ENCODE assay signal across 13 cellular contexts in the genomic region with DNA sequence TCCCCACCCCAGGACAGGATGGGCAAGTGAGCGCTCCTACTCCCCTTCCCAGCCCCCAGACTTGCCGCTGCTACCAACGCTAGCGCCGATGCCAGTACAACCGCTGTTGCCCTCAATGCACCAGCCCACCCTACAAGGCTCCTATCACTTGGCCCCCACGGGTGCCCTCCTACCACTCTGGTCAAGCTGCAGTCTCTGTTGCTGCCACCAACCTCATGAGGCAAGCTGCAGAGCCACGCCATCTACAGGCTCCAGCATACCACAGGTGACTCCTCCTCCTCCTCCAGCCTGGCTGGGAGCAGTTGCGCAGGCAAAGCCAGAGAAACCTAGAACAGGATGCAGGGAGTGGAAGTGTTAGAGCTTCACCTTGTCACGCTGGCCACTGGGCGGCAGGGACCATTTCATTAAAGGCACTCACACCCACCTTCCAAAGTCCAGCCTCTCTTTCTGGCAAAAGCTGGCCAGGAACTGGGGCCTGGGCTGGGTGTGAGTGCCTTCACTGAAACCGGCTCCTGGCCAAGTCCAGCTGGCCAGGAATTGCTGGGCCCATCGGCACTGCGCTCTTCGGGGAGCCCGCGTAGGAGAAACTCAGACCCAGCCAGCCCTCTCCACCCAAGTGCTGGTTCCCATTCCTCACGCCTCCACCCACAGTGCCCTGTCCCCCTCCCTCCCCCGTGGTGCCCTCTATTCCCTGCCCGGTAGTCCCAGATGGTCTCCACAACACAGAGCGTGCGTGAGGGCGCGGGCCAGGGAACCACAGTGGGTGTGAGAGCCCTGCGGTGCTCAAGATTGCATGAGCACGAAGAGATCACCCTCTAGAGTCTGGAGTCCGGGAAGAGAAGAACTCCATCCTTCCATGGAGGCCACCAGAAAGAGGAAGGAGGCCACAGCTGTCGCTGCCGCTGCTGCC. TPM values are rescaled to one million over a fixed set of nuclear protein-coding genes. Genes with fewer than 3 reads are reported as not detected.
DNase-seq lines count a peak whose midpoint lies in the region; ATAC-seq and TF ChIP-seq lines count a peak whose summit lies in the region.
"Had no signal": no experiment of that assay in that cellular context is flagged by ENCODE, and none has a peak within 500 bp of the region (broad histone marks: within the 10 kb centered on the region; RNA-seq: fewer than 3 reads in every experiment).

No MANE protein-coding gene starts in this region.

- intact Hi-C loops in A673 (cut with micrococcal nuclease; ENCODE audit: unreplicated experiment), result no loop called here
- intact Hi-C loops in right lobe of liver (cut with DNase I), result loop anchor here in 1 of 2 donors (5.0 kb wide), 1 partner anchor 49 kb away; no protein-coding TSS in a partner anchor

- BruUV-seq in A673 (replicated peaks; lab: Mats Ljungman, UMichigan), result no TSS peak

- no peak overlapping the region for H3K4me3 ChIP-seq in A673 (ENCODE audit: low read depth, low read length, poor library complexity, severe bottlenecking)
- H3K4me3 ChIP-seq in right lobe of liver, result peak overlapping the region; percentile 51 to 71 (median 59)

- H3K4me1 ChIP-seq in A673 (ENCODE audit: insufficient read depth, low read length, poor library complexity, severe bottlenecking), result no peaks in the 10 kb centered on the region
- H3K4me1 ChIP-seq in right lobe of liver, result peaks cover 0 to 6% (median 3%) of the 10 kb centered on the region in 4 donors

- H3K27ac ChIP-seq in A673 (ENCODE audit: low read depth, low read length, poor library complexity, severe bottlenecking) (no peak overlapping the region), right lobe of liver (peak overlapping the region in 2 of 3 donors; percentile 87 to 89)
- H3K27ac ChIP-seq: HL-60 had no signal

- POLR2A ChIA-PET in A673 (lab: Charles Lee; ENCODE audit: low non-redundant PET), result no interaction called here

- CTCF ChIA-PET in A673 (lab: Charles Lee), result no interaction called here

- TF ChIP-seq CTCF in A673 (conservative IDR thresholded peaks at IDR 0.05; ENCODE audit: low read depth, low read length) (0 out of 2 replicates have a peak, but pooled peaks have one; percentile 18), right lobe of liver (IDR thresholded peaks at IDR 0.05) (peak; percentile 18 to 41 (median 36))

- H3K9me3 ChIP-seq in A673 (ENCODE audit: low read depth, low read length, poor library complexity, severe bottlenecking) (no peaks in the 10 kb centered on the region), right lobe of liver (no peaks in the 10 kb centered on the region)

- no CpG with 5 or more reads among the region's 29 CpGs for WGBS in right lobe of liver (ENCODE audit: insufficient coverage, low coverage, low lambda C conversion rate, missing lambda C conversion rate)

- DNase-seq in A673 (ENCODE audit: low spot score) (no peak), HT1080 (ENCODE audit: low read depth) (peak; percentile 6), SK-MEL-5 (ENCODE audit: low read depth, low spot score) (peak; percentile 22), right lobe of liver (peak; percentile 80 to 93 (median 83)), NCI-H1105 treated with DMSO at 0.1 percent for 48 hours (lab: John Stamatoyannopoulos, UW) (no peak), NCI-H774 (lab: John Stamatoyannopoulos, UW) (no peak), DMS153 (lab: John Stamatoyannopoulos, UW) (no peak), iPS-NIHi11 (ENCODE audit: low spot score) (no peak)
- DNase-seq: activated CD4-positive, alpha-beta memory T cell treated with anti-CD3 and anti-CD28 coated beads, Interleukin-2, amount 10 ng/mL, durations not matched to agents 7 days and 5 days had no signal

- TF ChIP-seq POLR2A in right lobe of liver (IDR thresholded peaks at IDR 0.05), result peak; percentile 37

- ATAC-seq in right lobe of liver, result peak; percentile 72 to 84 (median 80)

- in situ Hi-C loops in SK-MEL-5 (cut with HindIII; ENCODE audit: low pct_unique_long_range_greater_than_20kb, low sequenced_read_pairs), result no loop called here

- H3K27me3 ChIP-seq in A673 (replicated peaks; ENCODE audit: insufficient read depth, low read depth, low read length, poor library complexity), result no peaks in the 10 kb centered on the region
- no peaks in the 10 kb centered on the region for H3K27me3 ChIP-seq in right lobe of liver

- no peaks in the 10 kb centered on the region for H3K36me3 ChIP-seq in A673 (ENCODE audit: insufficient read depth, low read length, poor library complexity, severe bottlenecking)
- no peaks in the 10 kb centered on the region for H3K36me3 ChIP-seq in right lobe of liver

RNA-seq across cellular contexts. Expression of a gene that starts 1.6 kb away (rescaled TPM):
- 0.17 TPM in 1 of 2 replicates, not detected in the other for total RNA-seq in A673 (2021)
- 0.77 and 1.1 TPM in 2 replicates for total RNA-seq in HT1080 (2014; rRNA removed; shearing (Covaris generic))
- 1.3 and 1.5 TPM in 2 replicates for polyA plus RNA-seq in HT1080 (2015; cell fraction: cytosol; rRNA removed)
- polyA plus RNA-seq in HT1080 (2015; cell fraction: nucleus; rRNA removed), result 0.99 and 1.9 TPM in 2 replicates
- total RNA-seq in SK-MEL-5 (2014; rRNA removed; shearing (Covaris generic)), result 0.16 TPM in 1 of 2 replicates, not detected in the other
- 0.09 and 0.42 TPM in 2 replicates for polyA plus RNA-seq in SK-MEL-5 (2015; cell fraction: cytosol; rRNA removed)
- polyA plus RNA-seq in SK-MEL-5 (2015; cell fraction: nucleus; rRNA removed), result 0.23 and 0.25 TPM in 2 replicates
- total RNA-seq in right lobe of liver, result 1 to 10 TPM in 2 of 6 experiments, under 1 TPM in 4; 0.37 to 3.1 (median 0.96) TPM
- total RNA-seq: activated CD4-positive, alpha-beta memory T cell treated with anti-CD3 and anti-CD28 coated beads, Interleukin-2, amount 10 ng/mL, durations not matched to agents 7 days and 5 days; mononuclear cell; skeletal muscle tissue had no signal
- polyA plus RNA-seq: CD14-positive monocyte had no signal

RNA-seq across cellular contexts. Expression of a gene that starts 40.3 kb away (rescaled TPM):
- total RNA-seq in A673 (2021), result 0.21 TPM in 1 of 2 replicates, not detected in the other
- total RNA-seq in HT1080 (2014; rRNA removed; shearing (Covaris generic)), result not detected in 2 replicates
- polyA plus RNA-seq in HT1080 (2015; cell fraction: cytosol; rRNA removed), result not detected in 2 replicates
- polyA plus RNA-seq in HT1080 (2015; cell fraction: nucleus; rRNA removed), result 0.30 TPM in 1 of 2 replicates, not detected in the other
- total RNA-seq in SK-MEL-5 (2014; rRNA removed; shearing (Covaris generic)), result not detected in 2 replicates
- polyA plus RNA-seq in SK-MEL-5 (2015; cell fraction: cytosol; rRNA removed), result not detected in 2 replicates
- polyA plus RNA-seq in SK-MEL-5 (2015; cell fraction: nucleus; rRNA removed), result not detected in 2 replicates
- not detected for total RNA-seq in right lobe of liver
- total RNA-seq: activated CD4-positive, alpha-beta memory T cell treated with anti-CD3 and anti-CD28 coated beads, Interleukin-2, amount 10 ng/mL, durations not matched to agents 7 days and 5 days; mononuclear cell had no signal
- polyA plus RNA-seq: CD14-positive monocyte had no signal

Comparison
In these comparisons a context has a peak if more than half of its experiments do, and no peak if none do; other contexts are left out.
1. DNase-seq: peak in HT1080 (single experiment), SK-MEL-5 (single experiment) and right lobe of liver (3 of 3); none in A673 (single experiment), NCI-H1105 treated with DMSO at 0.1 percent for 48 hours (single experiment), NCI-H774 (single experiment), DMS153 (single experiment) and iPS-NIHi11 (single experiment).